In the genomic region with DNA sequence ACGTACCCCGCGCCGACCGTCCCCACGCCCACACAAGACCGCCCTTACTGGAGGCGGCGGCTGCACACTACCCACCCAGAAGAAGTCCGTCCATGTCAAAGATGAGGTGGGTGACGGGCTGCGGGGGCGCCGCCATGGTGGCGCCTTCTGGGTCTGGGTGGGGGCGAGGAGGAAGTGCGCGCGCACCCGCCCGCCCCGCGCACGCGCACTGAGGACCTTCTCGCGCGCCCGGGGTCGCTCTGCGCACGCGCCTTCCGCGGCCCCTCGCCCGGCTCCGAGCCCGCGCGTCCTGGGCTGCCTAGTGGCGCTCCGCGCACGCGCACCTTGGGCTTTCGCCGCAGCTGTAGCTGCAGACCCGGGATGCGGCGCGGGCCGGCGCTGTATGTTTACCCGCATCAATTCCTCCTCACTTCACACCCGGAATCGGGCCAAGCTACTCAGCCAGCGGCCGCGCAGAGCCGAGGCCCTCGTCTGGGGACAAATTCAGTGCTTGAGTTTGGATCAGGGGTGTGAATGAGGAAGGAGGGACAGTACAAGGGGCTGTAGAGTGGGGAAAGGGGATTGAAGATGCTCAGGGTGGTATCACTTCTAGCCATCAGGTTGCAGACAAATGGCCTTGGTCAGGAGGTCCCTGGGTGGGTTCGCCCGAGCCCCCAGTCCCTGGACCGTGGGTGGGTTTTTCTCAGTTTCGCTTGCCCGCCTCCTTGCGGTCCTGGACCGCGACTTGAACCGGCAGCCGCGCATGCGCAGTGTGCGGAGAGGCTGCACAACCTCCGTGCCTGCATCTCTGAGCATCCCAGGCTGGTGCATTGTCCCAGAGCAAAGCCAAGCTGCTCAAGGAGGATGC, we compare ENCODE assay signal across 8 cellular contexts. TPM values are rescaled to one million over a fixed set of nuclear protein-coding genes. Genes with fewer than 3 reads are reported as not detected.
DNase-seq lines count a peak whose midpoint lies in the region; ATAC-seq and TF ChIP-seq lines count a peak whose summit lies in the region.

A gene (minus strand): TSS at position 176 of the 847 bp plus-strand sequence. CDS start 40 bp downstream, at position 136.

- TF ChIP-seq POLR2A in uterus (IDR thresholded peaks at IDR 0.05) = peak in 1 of 2 donors; percentile 64

- H3K4me3 ChIP-seq in right cardiac atrium (ENCODE audit: low read length) (peak within 1 kb of the TSS; percentile 75), rectal smooth muscle tissue (ENCODE audit: low read length) (peak within 1 kb of the TSS; percentile 94), uterus (peak within 1 kb of the TSS; percentile 66 to 94)

- H3K4me1 ChIP-seq in right cardiac atrium (ENCODE audit: control insufficient read depth, insufficient read depth, low read length) = no peaks in the 10 kb centered on the region
- no peaks in the 10 kb centered on the region for H3K4me1 ChIP-seq in rectal smooth muscle tissue (ENCODE audit: control insufficient read depth, insufficient read depth, low read length)
- H3K4me1 ChIP-seq in uterus = no peaks in the 10 kb centered on the region

- DNase-seq in NCI-H1694 (lab: John Stamatoyannopoulos, UW) = peak; percentile 28
- DNase-seq in right cardiac atrium = peak; percentile 93 to 97 (median 95)
- DNase-seq in uterus = peak; percentile 80 to 91

- TF ChIP-seq CTCF in uterus (IDR thresholded peaks at IDR 0.05) = peak; percentile 23 to 43 (median 40)

- H3K27ac ChIP-seq in angular gyrus (ENCODE audit: low read depth, low read length) = peak within 1 kb of the TSS; percentile 97
- peak within 1 kb of the TSS; percentile 93 for H3K27ac ChIP-seq in right cardiac atrium (ENCODE audit: low read length)
- H3K27ac ChIP-seq in rectal smooth muscle tissue (ENCODE audit: low read depth, low read length) = peak within 1 kb of the TSS; percentile 80
- H3K27ac ChIP-seq in uterus = peak within 1 kb of the TSS; percentile 84 to 88

- ATAC-seq in GM18502 (IDR thresholded peaks at IDR 0.05; ENCODE audit: poor library complexity, unreplicated experiment) (peak; percentile 80), HG02884 (IDR thresholded peaks at IDR 0.05; ENCODE audit: unreplicated experiment) (peak; percentile 63), right cardiac atrium (peak; percentile 98)

- intact Hi-C loops in T-helper 2 cell treated with Interferon-gamma antibody and Interleukin-4, amounts not matched to agents 100 ng/mL and 5 ng/mL, for 36 hours (cut with micrococcal nuclease) = loop anchor here (1.0 to 2.0 kb wide), 2 partner anchors 63 to 779 kb away; a partner anchor contains a TSS
- intact Hi-C loops in right cardiac atrium (cut with DNase I) (no loop called here), uterus (cut with DNase I; ENCODE audit: low total_unique reads) (no loop called here)

- H3K9me3 ChIP-seq in right cardiac atrium (ENCODE audit: control insufficient read depth, low read length) (no peaks in the 10 kb centered on the region), uterus (no peaks in the 10 kb centered on the region)

- no peaks in the 10 kb centered on the region for H3K27me3 ChIP-seq in right cardiac atrium (ENCODE audit: control insufficient read depth, insufficient read depth)
- no peaks in the 10 kb centered on the region for H3K27me3 ChIP-seq in rectal smooth muscle tissue (ENCODE audit: control insufficient read depth, insufficient read depth, low read length)
- H3K27me3 ChIP-seq in uterus = no peaks in the 10 kb centered on the region

- under 1% methylated on average over 75 of the region's 76 CpGs for WGBS in right cardiac atrium

- peak within 1 kb of the TSS; percentile 64 for H3K9ac ChIP-seq in rectal smooth muscle tissue (ENCODE audit: low read length)

- H3K36me3 ChIP-seq in rectal smooth muscle tissue (ENCODE audit: control insufficient read depth, insufficient read depth, low read length) (no peaks in the 10 kb centered on the region), uterus (no peaks in the 10 kb centered on the region)

RNA-seq across cellular contexts. Expression of the gene that starts here (rescaled TPM):
- total RNA-seq in T-helper 2 cell treated with Interferon-gamma antibody and Interleukin-4, amounts not matched to agents 100 ng/mL and 5 ng/mL, for 36 hours = 17.3 and 20.2 TPM in 2 replicates
- total RNA-seq in right cardiac atrium (10 to 100 TPM; 15.7 to 18.3 (median 17.0) TPM), uterus (10 to 100 TPM; 11.4 to 32.3 (median 14.5) TPM)
- polyA plus RNA-seq in right cardiac atrium = 11.6 TPM

Comparison
In these comparisons a context has a peak if more than half of its experiments do, and no peak if none do; other contexts are left out.
1. Peak in every context shown above with its lines: DNase-seq, ATAC-seq, H3K4me3 ChIP-seq and H3K27ac ChIP-seq.
2. DNase-seq: peak in every context shown above with its lines; median percentile 95 in right cardiac atrium; 86 in uterus; 28 in NCI-H1694.